28 cellular contexts compared by ENCODE assay signal in genomic region chr2:151552287-151552686, GRCh38.
"Had no signal": no experiment of that assay in that cellular context is flagged by ENCODE, and none has a peak within 500 bp of the region (broad histone marks: within the 10 kb centered on the region; RNA-seq: fewer than 3 reads in every experiment).

No MANE protein-coding gene starts in this region.

- H3K9me3 Mint-ChIP-seq: immature natural killer cell; nephron; neural crest cell; stimulated activated memory B cell treated with anti-CD40 and anti-IgM and Interleukin-4, amounts not matched to agents 10 μg/mL and 1 μg/mL and 100 μg/mL, for 72 hours; type B pancreatic cell had no signal

- H3K4me3 ChIP-seq: left lung, lower lobe of right lung, right atrium auricular region, right lobe of liver, smooth muscle cell, tibial nerve, vagina had no signal

- H3K4me3 Mint-ChIP-seq: immature natural killer cell; naive thymus-derived CD8-positive, alpha-beta T cell; nephron; neural crest cell; stimulated activated memory B cell treated with anti-CD40 and anti-IgM and Interleukin-4, amounts not matched to agents 10 μg/mL and 1 μg/mL and 100 μg/mL, for 72 hours; stimulated activated naive CD8-positive, alpha-beta T cell treated with anti-CD3 and anti-CD28 coated beads, Interleukin-15, amount 100 ng/mL, for 72 hours; type B pancreatic cell had no signal

- H3K27me3 Mint-ChIP-seq: naive thymus-derived CD8-positive, alpha-beta T cell; stimulated activated memory B cell treated with anti-CD40 and anti-IgM and Interleukin-4, amounts not matched to agents 10 μg/mL and 1 μg/mL and 100 μg/mL, for 72 hours had no signal

- H2AFZ ChIP-seq: parathyroid adenoma had no signal

- H3K27ac Mint-ChIP-seq: immature natural killer cell; naive thymus-derived CD8-positive, alpha-beta T cell; nephron; stimulated activated memory B cell treated with anti-CD40 and anti-IgM and Interleukin-4, amounts not matched to agents 10 μg/mL and 1 μg/mL and 100 μg/mL, for 72 hours; stimulated activated naive CD8-positive, alpha-beta T cell treated with anti-CD3 and anti-CD28 coated beads, Interleukin-15, amount 100 ng/mL, for 72 hours; type B pancreatic cell had no signal

- DNase-seq: hippocampal formation; immature natural killer cell; kidney; left lung; lower lobe of right lung; mammary epithelial cell; mesenchymal stem cell; naive thymus-derived CD8-positive, alpha-beta T cell; occipital lobe; right lobe of liver; stimulated activated CD4-positive, alpha-beta T cell treated with anti-CD3 and anti-CD28 coated beads, Interleukin-1b, Interleukin-23, amount 100 ng/mL, for 48 hours; stimulated activated CD4-positive, alpha-beta T cell treated with anti-CD3 and anti-CD28 coated beads, Interleukin-2, amount 100 ng/mL, for 48 hours; stimulated activated CD4-positive, alpha-beta T cell treated with anti-CD3 and anti-CD28 coated beads, Interleukin-4, amount 100 ng/mL, for 4 hours; stimulated activated CD8-positive, alpha-beta memory T cell treated with anti-CD3 and anti-CD28 coated beads, Interleukin-4, amount 100 ng/mL, for 48 hours; stimulated activated naive CD4-positive, alpha-beta T cell treated with Interleukin-2 at 50 U/mL for 16 hours; stimulated activated naive CD8-positive, alpha-beta T cell treated with anti-CD3 and anti-CD28 coated beads, Interleukin-15, amount 100 ng/mL, for 72 hours; substantia nigra had no signal

- H3K27ac ChIP-seq: left lung, lower lobe of right lung, neutrophil, parathyroid adenoma, right atrium auricular region, right lobe of liver, tibial nerve, vagina had no signal

- H3K27me3 ChIP-seq: left lung, neutrophil, right atrium auricular region, right lobe of liver, tibial nerve, vagina had no signal

- H3K4me2 ChIP-seq: smooth muscle cell had no signal

- H3K9me3 ChIP-seq: left lung, lower lobe of right lung, neutrophil, right atrium auricular region, right lobe of liver, tibial nerve, vagina had no signal

- H3K9ac ChIP-seq: parathyroid adenoma had no signal

- FAIRE-seq: islet of Langerhans, kidney had no signal

- H3K4me1 ChIP-seq: left lung, lower lobe of right lung, parathyroid adenoma, right atrium auricular region, right lobe of liver, tibial nerve, vagina had no signal

- ATAC-seq: left lung; lower lobe of right lung; naive thymus-derived CD8-positive, alpha-beta T cell; right lobe of liver; stimulated activated memory B cell treated with anti-CD40 and anti-IgM and Interleukin-4, amounts not matched to agents 10 μg/mL and 1 μg/mL and 100 μg/mL, for 72 hours; stimulated activated naive CD8-positive, alpha-beta T cell treated with anti-CD3 and anti-CD28 coated beads, Interleukin-15, amount 100 ng/mL, for 72 hours had no signal

- H3K4me1 Mint-ChIP-seq: immature natural killer cell; naive thymus-derived CD8-positive, alpha-beta T cell; nephron; neural crest cell; stimulated activated memory B cell treated with anti-CD40 and anti-IgM and Interleukin-4, amounts not matched to agents 10 μg/mL and 1 μg/mL and 100 μg/mL, for 72 hours; stimulated activated naive CD8-positive, alpha-beta T cell treated with anti-CD3 and anti-CD28 coated beads, Interleukin-15, amount 100 ng/mL, for 72 hours had no signal

- H3K36me3 ChIP-seq: left lung, lower lobe of right lung, neutrophil, right lobe of liver, tibial nerve, vagina had no signal

- H3K79me2 ChIP-seq: parathyroid adenoma had no signal
